In the genomic region with DNA sequence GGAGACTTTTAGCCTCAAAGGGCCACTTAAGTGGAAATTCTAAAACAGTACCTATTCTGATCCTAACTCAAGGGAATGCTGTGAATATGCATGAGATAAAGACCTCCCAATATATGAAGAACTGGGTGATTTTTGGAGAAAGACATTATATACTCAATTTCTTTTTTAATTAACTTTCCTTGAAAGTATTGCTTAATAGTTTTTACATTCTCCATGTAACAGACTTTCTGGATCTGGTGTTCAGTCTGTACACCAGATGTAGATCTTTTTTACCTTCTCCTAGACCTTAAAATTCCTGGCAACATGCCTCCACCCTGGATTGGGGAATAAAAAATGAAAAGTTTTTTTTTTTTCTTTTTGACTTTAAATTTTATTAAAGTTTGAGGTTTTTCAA, we compare ENCODE assay signal across 10 cellular contexts. TPM values are rescaled to one million over a fixed set of nuclear protein-coding genes. Genes with fewer than 3 reads are reported as not detected.
DNase-seq lines count a peak whose midpoint lies in the region; ATAC-seq, FAIRE-seq and TF ChIP-seq lines count a peak whose summit lies in the region.
"Had no signal": no experiment of that assay in that cellular context is flagged by ENCODE, and none has a peak within 500 bp of the region (broad histone marks: within the 10 kb centered on the region; RNA-seq: fewer than 3 reads in every experiment).

No MANE protein-coding gene starts in this region.

- H3K27me3 ChIP-seq in right cardiac atrium (ENCODE audit: control insufficient read depth, insufficient read depth) (no peaks in the 10 kb centered on the region), fibroblast of lung (ENCODE audit: control insufficient read depth, insufficient read depth, low read length) (no peaks in the 10 kb centered on the region), prostate gland (replicated peaks; ENCODE audit: insufficient read depth) (no peaks in the 10 kb centered on the region), small intestine (ENCODE audit: control insufficient read depth in 2 of 2, insufficient read depth in 2 of 2, low read length in 2 of 2) (no peaks in the 10 kb centered on the region)

- TF ChIP-seq CTCF in fibroblast of lung (conservative IDR thresholded peaks at IDR 0.05 in 1 of 2, IDR thresholded peaks at IDR 0.05 in 1 of 2; ENCODE audit: low read depth in 1 of 2, low read length in 2 of 2) = no peak
- TF ChIP-seq CTCF in prostate gland (IDR thresholded peaks at IDR 0.05) = no peak

- ATAC-seq in right cardiac atrium (no peak), Right ventricle myocardium superior (ENCODE audit: poor library complexity) (no peak), HG03196 (IDR thresholded peaks at IDR 0.05; ENCODE audit: unreplicated experiment) (no peak)

- H3K36me3 ChIP-seq in fibroblast of lung (ENCODE audit: control insufficient read depth, insufficient read depth, low read length) (no peaks in the 10 kb centered on the region), prostate gland (no peaks in the 10 kb centered on the region), small intestine (ENCODE audit: control insufficient read depth in 2 of 2, insufficient read depth in 2 of 2, low read length in 2 of 2) (no peaks in the 10 kb centered on the region)

- no peaks in the 10 kb centered on the region for H4K20me1 ChIP-seq in fibroblast of lung (ENCODE audit: control insufficient read depth, extremely low read depth, insufficient read depth, low read length)

- H3K27ac ChIP-seq in right cardiac atrium (ENCODE audit: low read length) (peak overlapping the region; percentile 94), fibroblast of lung (ENCODE audit: insufficient read depth, low read length) (peak overlapping the region; percentile 96), prostate gland (peak overlapping the region; percentile 69 to 77), small intestine (ENCODE audit: low read depth in 1 of 2, low read length in 1 of 2) (peak overlapping the region in 1 of 2 donors; percentile 92)

- H3K9me3 ChIP-seq in right cardiac atrium (ENCODE audit: control insufficient read depth, low read length) (no peaks in the 10 kb centered on the region), fibroblast of lung (ENCODE audit: control insufficient read depth, insufficient read depth, low read depth, low read length) (no peaks in the 10 kb centered on the region), prostate gland (no peaks in the 10 kb centered on the region), small intestine (ENCODE audit: control insufficient read depth, low read depth) (no peaks in the 10 kb centered on the region)

- H3K9ac ChIP-seq in fibroblast of lung (ENCODE audit: insufficient read depth, low read length) = peak overlapping the region; percentile 64

- peak overlapping the region; percentile 81 for H3K4me3 ChIP-seq in right cardiac atrium (ENCODE audit: low read length)
- H3K4me3 ChIP-seq in fibroblast of lung (replicated peaks in 1 of 4; ENCODE audit: control extremely low read depth in 1 of 4, insufficient read depth in 1 of 4, low read depth in 3 of 4, low read length in 4 of 4) = peak overlapping the region; percentile 55 to 88 (median 65)
- H3K4me3 ChIP-seq in prostate gland = no peak overlapping the region
- peak overlapping the region in 1 of 2 donors; percentile 23 for H3K4me3 ChIP-seq in small intestine (ENCODE audit: low read depth in 1 of 2, low read length in 2 of 2)

- intact Hi-C loops in right cardiac atrium (cut with DNase I) = no loop called here
- intact Hi-C loops in Right ventricle myocardium superior (cut with DNase I) = no loop called here
- intact Hi-C loops in prostate gland (cut with DNase I) = no loop called here

- no peak overlapping the region for H2AFZ ChIP-seq in fibroblast of lung (ENCODE audit: low read length)

- H3K4me2 ChIP-seq in fibroblast of lung (ENCODE audit: extremely low read depth, insufficient read depth, low read length) = peak overlapping the region; percentile 44

- DNase-seq in right cardiac atrium = no peak
- no peak for DNase-seq in Right ventricle myocardium superior
- DNase-seq in fibroblast of lung (ENCODE audit: low read depth in 2 of 2) = no peak
- DNase-seq in prostate gland (ENCODE audit: low spot score) = no peak
- no peak for DNase-seq in small intestine
- no peak for DNase-seq in NCI-H510A treated with DMSO at 0.1 percent for 48 hours (lab: John Stamatoyannopoulos, UW)
- DNase-seq in hippocampal formation (lab: John Stamatoyannopoulos, UW) = no peak
- DNase-seq: NCI-H2029 treated with DMSO at 0.1 percent for 48 hours had no signal

- H3K79me2 ChIP-seq in fibroblast of lung (ENCODE audit: control insufficient read depth, insufficient read depth, low read length) = peaks cover 28% of the 10 kb centered on the region

- no peak for TF ChIP-seq POLR2A in prostate gland (IDR thresholded peaks at IDR 0.05)

- H3K4me1 ChIP-seq in right cardiac atrium (ENCODE audit: control insufficient read depth, insufficient read depth, low read length) = peaks cover 6% of the 10 kb centered on the region
- H3K4me1 ChIP-seq in fibroblast of lung (ENCODE audit: control insufficient read depth, extremely low read depth, insufficient read depth, low read length) = peaks cover 8% of the 10 kb centered on the region
- H3K4me1 ChIP-seq in prostate gland (replicated peaks) = peaks cover 8% of the 10 kb centered on the region
- no peaks in the 10 kb centered on the region for H3K4me1 ChIP-seq in small intestine (ENCODE audit: control insufficient read depth in 2 of 2, insufficient read depth in 1 of 2, low read depth in 1 of 2, low read length in 1 of 2)

- FAIRE-seq in small intestine (lab: Jason Lieb, UNC) = no peak
- FAIRE-seq: GM18507 had no signal

RNA-seq across cellular contexts. Expression of gene NNMT, which starts 0.8 kb away (rescaled TPM):
- total RNA-seq in right cardiac atrium (100 to 1,000 TPM in 1 of 4 donors, 10 to 100 TPM in 3; 16.8 to 183 (median 50.8) TPM), Right ventricle myocardium superior (29.8 TPM), fibroblast of lung (639 and 883 TPM in 2 replicates), prostate gland (10 to 100 TPM; 59.3 to 63.2 TPM)
- polyA plus RNA-seq in right cardiac atrium (56.9 TPM), fibroblast of lung (156 and 194 TPM in 2 replicates), small intestine (100 to 1,000 TPM in 1 of 3 donors, 10 to 100 TPM in 2; 14.3 to 169 (median 31.1) TPM)
- 294 and 362 TPM in 2 replicates for polyA plus RNA-seq in fibroblast of lung (2012)
- polyA minus RNA-seq in fibroblast of lung (ENCODE audit: low replicate concordance) = 75.9 and 108 TPM in 2 replicates

Comparison
In these comparisons a context has a peak if more than half of its experiments do, and no peak if none do; other contexts are left out.
1. H3K4me3 ChIP-seq: peak in right cardiac atrium (single experiment) and fibroblast of lung (4 of 4); none in prostate gland (0 of 2).